8 cellular contexts compared by ENCODE assay signal in genomic region chr10:13707156-13707881, GRCh38.
DNase-seq lines count a peak whose midpoint lies in the region; ATAC-seq and TF ChIP-seq lines count a peak whose summit lies in the region.

No MANE protein-coding gene starts in this region.

- H3K27ac ChIP-seq in HUES48 (ENCODE audit: low read depth, low read length) = peak overlapping the region; percentile 84
- peak overlapping the region; percentile 51 to 53 for H3K27ac ChIP-seq in uterus

- DNase-seq in activated T-cell treated with anti-CD3 and anti-CD28 coated beads, Interleukin-2, amount 50 U/mL, for 4 hours = no peak
- DNase-seq in foreskin fibroblast = peak; percentile 88 to 94
- DNase-seq in natural killer cell = no peak
- peak; percentile 80 to 83 for DNase-seq in uterus
- no peak for DNase-seq in BE2C
- DNase-seq in activated effector memory CD4-positive, alpha-beta T cell treated with Interleukin-2 at 50 U/mL for 16 hours = no peak

- intact Hi-C loops in natural killer cell (cut with micrococcal nuclease) = no loop called here
- intact Hi-C loops in uterus (cut with DNase I; ENCODE audit: low total_unique reads) = no loop called here

- peaks cover 20% of the 10 kb centered on the region for H3K4me1 Mint-ChIP-seq in activated T-cell treated with anti-CD3 and anti-CD28 coated beads, Interleukin-2, amount 50 U/mL, for 4 hours (ENCODE audit: low read depth)
- peaks cover 0 to 19% of the 10 kb centered on the region in 2 donors for H3K4me1 Mint-ChIP-seq in natural killer cell

- H3K9ac ChIP-seq in HUES48 (ENCODE audit: low read depth, low read length) = peak overlapping the region; percentile 42; the same call in 1 of the 2 replicates

- no peak for TF ChIP-seq CTCF in foreskin fibroblast (IDR thresholded peaks at IDR 0.05; ENCODE audit: low read depth, low read length)
- TF ChIP-seq CTCF in natural killer cell (IDR thresholded peaks at IDR 0.05) = no peak
- TF ChIP-seq CTCF in uterus (IDR thresholded peaks at IDR 0.05) = peak in 2 of 4 experiments; percentile 4
- no peak for TF ChIP-seq CTCF in BE2C (IDR thresholded peaks at IDR 0.05; ENCODE audit: low read depth, low read length)

- H3K9me3 ChIP-seq in HUES48 (ENCODE audit: control insufficient read depth, insufficient read depth, low read length) (no peaks in the 10 kb centered on the region), uterus (no peaks in the 10 kb centered on the region), BE2C (no peaks in the 10 kb centered on the region)

- TF ChIP-seq POLR2A in GM15510 (IDR thresholded peaks at IDR 0.05; ENCODE audit: borderline replicate concordance, extremely low read depth, insufficient read length) = peak; percentile 16
- TF ChIP-seq POLR2A in uterus (IDR thresholded peaks at IDR 0.05) = no peak

- peak overlapping the region; percentile 58 for H3K4me3 ChIP-seq in HUES48 (ENCODE audit: low read depth, low read length)
- H3K4me3 ChIP-seq in foreskin fibroblast (ENCODE audit: low read depth in 1 of 2, low read length in 2 of 2) = peak overlapping the region; percentile 53 to 55
- peak overlapping the region; percentile 14 to 38 for H3K4me3 ChIP-seq in uterus
- no peak overlapping the region for H3K4me3 ChIP-seq in BE2C (ENCODE audit: low read depth, low read length)

- H3K27me3 Mint-ChIP-seq in activated T-cell treated with anti-CD3 and anti-CD28 coated beads, Interleukin-2, amount 50 U/mL, for 4 hours (ENCODE audit: low read depth) = peaks cover 45% of the 10 kb centered on the region
- H3K27me3 Mint-ChIP-seq in natural killer cell (ENCODE audit: low read depth in 2 of 2) = peaks cover 28 to 41% of the 10 kb centered on the region in 2 donors

- H3K9me3 Mint-ChIP-seq in activated T-cell treated with anti-CD3 and anti-CD28 coated beads, Interleukin-2, amount 50 U/mL, for 4 hours = no peaks in the 10 kb centered on the region
- no peaks in the 10 kb centered on the region for H3K9me3 Mint-ChIP-seq in natural killer cell

- peak; percentile 70 to 77 for ATAC-seq in activated T-cell treated with anti-CD3 and anti-CD28 coated beads, Interleukin-2, amount 50 U/mL, for 4 hours
- ATAC-seq in natural killer cell = peak in 1 of 3 donors; percentile 44

- H3K27ac Mint-ChIP-seq in natural killer cell = no peak overlapping the region

- H3K27me3 ChIP-seq in HUES48 (ENCODE audit: control insufficient read depth, insufficient read depth, low read length) (no peaks in the 10 kb centered on the region), uterus (no peaks in the 10 kb centered on the region), BE2C (no peaks in the 10 kb centered on the region)

- H3K4me1 ChIP-seq in HUES48 (ENCODE audit: control insufficient read depth, insufficient read depth, low read length) (peaks cover 56% of the 10 kb centered on the region), uterus (no peaks in the 10 kb centered on the region), BE2C (no peaks in the 10 kb centered on the region)

- H3K36me3 Mint-ChIP-seq in activated T-cell treated with anti-CD3 and anti-CD28 coated beads, Interleukin-2, amount 50 U/mL, for 4 hours (ENCODE audit: insufficient read depth) = no peaks in the 10 kb centered on the region
- no peaks in the 10 kb centered on the region for H3K36me3 Mint-ChIP-seq in natural killer cell

- peak overlapping the region; percentile 71 for H3K4me3 Mint-ChIP-seq in activated T-cell treated with anti-CD3 and anti-CD28 coated beads, Interleukin-2, amount 50 U/mL, for 4 hours
- peak overlapping the region; percentile 52 for H3K4me3 Mint-ChIP-seq in natural killer cell

- H3K36me3 ChIP-seq in HUES48 (ENCODE audit: control insufficient read depth, insufficient read depth, low read length) (no peaks in the 10 kb centered on the region), uterus (no peaks in the 10 kb centered on the region), BE2C (no peaks in the 10 kb centered on the region)

Comparison
In these comparisons a context has a peak if more than half of its experiments do, and no peak if none do; other contexts are left out.
1. DNase-seq: peak in foreskin fibroblast (2 of 2) and uterus (2 of 2); none in activated T-cell treated with anti-CD3 and anti-CD28 coated beads, Interleukin-2, amount 50 U/mL, for 4 hours (single experiment), natural killer cell (single experiment), BE2C (single experiment) and activated effector memory CD4-positive, alpha-beta T cell treated with Interleukin-2 at 50 U/mL for 16 hours (single experiment).